1 cellular context compared by ENCODE assay signal in the genomic region with DNA sequence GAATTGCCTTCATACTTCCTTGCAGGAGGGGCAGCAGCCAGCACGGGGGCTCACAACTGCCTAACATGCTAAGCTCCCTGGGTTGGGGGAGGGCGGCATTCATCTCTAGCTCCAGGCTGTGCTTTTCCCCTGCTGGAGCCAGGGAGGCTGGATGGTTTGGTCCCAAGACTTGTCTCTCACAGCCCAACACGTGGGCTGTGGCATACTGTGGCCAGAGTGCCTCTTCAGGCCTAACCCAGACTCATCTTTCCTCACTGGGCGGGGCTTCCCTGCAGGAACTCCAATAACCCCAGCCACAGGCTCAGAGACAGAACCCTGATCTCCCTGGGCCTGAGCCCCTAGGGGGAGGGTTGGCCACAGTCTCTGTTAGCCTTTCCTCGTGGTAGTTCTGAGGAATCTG.
TF ChIP-seq lines count a peak whose summit lies in the region.

No MANE protein-coding gene starts in this region.

TF ChIP-seq in K562, 482 proteins besides CTCF, POLR2A, EP300 and RAD21 (continued from another document):
- TF ChIP-seq, protein P1, sequence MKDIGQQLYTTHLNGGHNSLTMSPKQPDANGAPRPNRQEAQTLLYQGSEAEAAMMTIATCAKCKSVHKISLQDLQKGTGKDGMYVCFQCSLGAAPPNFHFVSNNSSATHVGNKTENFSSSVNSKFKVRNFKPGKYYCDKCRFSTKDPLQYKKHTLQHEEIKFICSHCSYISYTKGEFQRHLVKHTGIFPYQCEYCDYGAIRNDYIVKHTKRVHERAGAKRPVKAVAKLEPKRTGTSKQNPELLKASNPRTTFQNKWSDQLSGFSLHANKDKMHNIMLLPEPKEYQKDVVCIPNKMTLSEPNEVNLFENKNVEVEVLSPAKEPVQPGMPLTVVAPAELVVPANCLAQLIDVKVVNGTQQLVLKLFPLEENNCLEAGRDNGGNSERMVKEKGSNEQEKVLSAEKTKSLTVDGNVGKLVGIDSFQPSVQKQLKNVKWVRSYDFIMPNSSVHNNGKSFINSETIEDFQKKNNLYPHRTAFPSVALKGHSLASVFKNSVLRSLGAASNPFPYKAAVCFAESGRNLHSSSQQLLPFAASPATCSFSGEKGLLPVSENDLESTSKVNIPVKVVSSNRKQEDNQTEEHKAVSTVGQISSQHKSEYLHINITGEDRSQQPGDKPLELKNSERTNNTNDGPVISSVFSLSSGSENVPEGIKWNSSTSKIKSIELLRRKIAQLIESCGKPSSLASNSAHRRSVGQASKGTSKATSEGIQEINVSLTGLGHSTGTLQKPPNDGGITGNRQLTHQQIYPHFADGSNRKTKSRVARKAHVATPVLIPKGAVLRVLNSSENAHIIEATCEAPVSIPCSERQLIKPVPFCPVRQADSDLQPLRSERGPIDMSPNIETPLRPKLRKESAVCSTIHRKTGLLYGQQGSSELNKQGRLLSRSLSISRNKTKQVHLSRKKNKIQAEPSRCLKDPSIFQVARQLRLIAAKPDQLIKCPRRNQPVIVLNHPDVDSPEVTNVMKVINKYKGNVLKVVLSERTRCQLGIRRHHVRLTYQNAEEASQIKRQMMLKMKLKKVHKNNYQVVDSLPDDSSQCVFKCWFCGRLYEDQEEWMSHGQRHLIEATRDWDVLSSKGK (CRISPR knock-in tag; IDR thresholded peaks at IDR 0.05): no peak
- TF ChIP-seq, protein P2, sequence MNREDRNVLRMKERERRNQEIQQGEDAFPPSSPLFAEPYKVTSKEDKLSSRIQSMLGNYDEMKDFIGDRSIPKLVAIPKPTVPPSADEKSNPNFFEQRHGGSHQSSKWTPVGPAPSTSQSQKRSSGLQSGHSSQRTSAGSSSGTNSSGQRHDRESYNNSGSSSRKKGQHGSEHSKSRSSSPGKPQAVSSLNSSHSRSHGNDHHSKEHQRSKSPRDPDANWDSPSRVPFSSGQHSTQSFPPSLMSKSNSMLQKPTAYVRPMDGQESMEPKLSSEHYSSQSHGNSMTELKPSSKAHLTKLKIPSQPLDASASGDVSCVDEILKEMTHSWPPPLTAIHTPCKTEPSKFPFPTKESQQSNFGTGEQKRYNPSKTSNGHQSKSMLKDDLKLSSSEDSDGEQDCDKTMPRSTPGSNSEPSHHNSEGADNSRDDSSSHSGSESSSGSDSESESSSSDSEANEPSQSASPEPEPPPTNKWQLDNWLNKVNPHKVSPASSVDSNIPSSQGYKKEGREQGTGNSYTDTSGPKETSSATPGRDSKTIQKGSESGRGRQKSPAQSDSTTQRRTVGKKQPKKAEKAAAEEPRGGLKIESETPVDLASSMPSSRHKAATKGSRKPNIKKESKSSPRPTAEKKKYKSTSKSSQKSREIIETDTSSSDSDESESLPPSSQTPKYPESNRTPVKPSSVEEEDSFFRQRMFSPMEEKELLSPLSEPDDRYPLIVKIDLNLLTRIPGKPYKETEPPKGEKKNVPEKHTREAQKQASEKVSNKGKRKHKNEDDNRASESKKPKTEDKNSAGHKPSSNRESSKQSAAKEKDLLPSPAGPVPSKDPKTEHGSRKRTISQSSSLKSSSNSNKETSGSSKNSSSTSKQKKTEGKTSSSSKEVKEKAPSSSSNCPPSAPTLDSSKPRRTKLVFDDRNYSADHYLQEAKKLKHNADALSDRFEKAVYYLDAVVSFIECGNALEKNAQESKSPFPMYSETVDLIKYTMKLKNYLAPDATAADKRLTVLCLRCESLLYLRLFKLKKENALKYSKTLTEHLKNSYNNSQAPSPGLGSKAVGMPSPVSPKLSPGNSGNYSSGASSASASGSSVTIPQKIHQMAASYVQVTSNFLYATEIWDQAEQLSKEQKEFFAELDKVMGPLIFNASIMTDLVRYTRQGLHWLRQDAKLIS (CRISPR knock-in tag; IDR thresholded peaks at IDR 0.05): no peak
- no peak for TF ChIP-seq CEBPG (CRISPR knock-in tag; IDR thresholded peaks at IDR 0.05)
- TF ChIP-seq CEBPG (tag; conservative IDR thresholded peaks at IDR 0.05 in 1 of 2, IDR thresholded peaks at IDR 0.05 in 1 of 2): no peak
- no peak for TF ChIP-seq ZNF217 (CRISPR knock-in tag; IDR thresholded peaks at IDR 0.05)
TF ChIP-seq in K562: peak in this region for 0.
